In genomic region chr11:74816664-74817063, GRCh38 we compare ENCODE assay signal across 22 cellular contexts.
"Had no signal": no experiment of that assay in that cellular context is flagged by ENCODE, and none has a peak within 500 bp of the region (broad histone marks: within the 10 kb centered on the region; RNA-seq: fewer than 3 reads in every experiment).

No MANE protein-coding gene starts in this region.

- H3K4me1 ChIP-seq: colonic mucosa, parathyroid adenoma had no signal

- H3K27ac Mint-ChIP-seq: activated naive CD8-positive, alpha-beta T cell; neural progenitor cell; stimulated activated naive CD8-positive, alpha-beta T cell treated with anti-CD3 and anti-CD28 coated beads, Interleukin-15, Interleukin-2, amounts not matched to agents 100 ng/mL and 50 ng/mL, for 24 hours had no signal

- H3K27ac ChIP-seq: colonic mucosa, gastrocnemius medialis, neural progenitor cell, parathyroid adenoma, psoas muscle, spleen, thoracic aorta, VCaP had no signal

- H3K4me1 Mint-ChIP-seq: neural progenitor cell had no signal

- H3K4me3 ChIP-seq: colonic mucosa, gastrocnemius medialis, neural progenitor cell, psoas muscle, spleen, thoracic aorta had no signal

- H3K9ac ChIP-seq: neural progenitor cell, parathyroid adenoma had no signal

- H3K27me3 Mint-ChIP-seq: activated naive CD8-positive, alpha-beta T cell; naive thymus-derived CD4-positive, alpha-beta T cell; stimulated activated naive CD8-positive, alpha-beta T cell treated with anti-CD3 and anti-CD28 coated beads, Interleukin-15, Interleukin-2, amounts not matched to agents 100 ng/mL and 50 ng/mL, for 24 hours had no signal

- H3K36me3 ChIP-seq: colonic mucosa, gastrocnemius medialis, neural progenitor cell, thoracic aorta had no signal

- H3K4me3 Mint-ChIP-seq: activated naive CD8-positive, alpha-beta T cell; neural progenitor cell; stimulated activated naive CD8-positive, alpha-beta T cell treated with anti-CD3 and anti-CD28 coated beads, Interleukin-15, Interleukin-2, amounts not matched to agents 100 ng/mL and 50 ng/mL, for 24 hours had no signal

- H3K9me3 Mint-ChIP-seq: stimulated activated naive CD8-positive, alpha-beta T cell treated with anti-CD3 and anti-CD28 coated beads, Interleukin-15, Interleukin-2, amounts not matched to agents 100 ng/mL and 50 ng/mL, for 24 hours had no signal

- H3K9me3 ChIP-seq: colonic mucosa, gastrocnemius medialis, psoas muscle, spleen, thoracic aorta had no signal

- H3K27me3 ChIP-seq: colonic mucosa, gastrocnemius medialis, neural progenitor cell, spleen had no signal

- DNase-seq: activated CD4-positive, alpha-beta T cell treated with anti-CD3 and anti-CD28 coated beads for 4 hours; activated CD4-positive, alpha-beta T cell treated with anti-CD3 and anti-CD28 coated beads, Interleukin-2, amount 50 U/mL, for 4 hours; activated CD8-positive, alpha-beta memory T cell treated with anti-CD3 and anti-CD28 coated beads for 24 hours; anterior cingulate cortex; cerebellar nuclear complex; colonic mucosa; effector CD8-positive, alpha-beta T cell; gastrocnemius medialis; glutamatergic neuron; left colon; mammary epithelial cell; naive thymus-derived CD4-positive, alpha-beta T cell; occipital lobe; psoas muscle; spleen; T-helper 2 cell had no signal

- ATAC-seq: gastrocnemius medialis; left colon; naive thymus-derived CD4-positive, alpha-beta T cell; psoas muscle had no signal
